ENCODE assay signal across 25 cellular contexts in the genomic region with DNA sequence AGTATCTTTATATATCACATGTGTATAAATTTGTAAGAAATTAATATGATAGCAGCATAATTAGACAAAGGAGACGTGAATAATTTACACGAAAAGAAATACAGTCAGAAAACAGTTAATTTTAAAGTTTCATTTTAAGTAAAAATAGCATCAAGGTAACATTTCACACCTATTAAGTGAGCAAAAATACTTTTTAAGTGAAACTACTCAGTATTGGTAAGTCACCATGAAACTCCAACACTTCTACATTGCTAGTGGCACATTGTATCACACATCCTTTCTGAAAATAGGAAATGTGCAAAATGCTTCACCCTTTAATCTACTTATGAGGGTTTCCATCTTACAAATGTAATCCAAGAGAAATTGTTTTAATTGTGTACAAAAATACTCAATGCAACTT.
"Had no signal": no experiment of that assay in that cellular context is flagged by ENCODE, and none has a peak within 500 bp of the region (broad histone marks: within the 10 kb centered on the region; RNA-seq: fewer than 3 reads in every experiment).

No MANE protein-coding gene starts in this region.

- H3K9me3 ChIP-seq: ascending aorta, body of pancreas had no signal

- H3K27me3 ChIP-seq: ascending aorta, body of pancreas had no signal

- H3K4me1 ChIP-seq: body of pancreas had no signal

- ATAC-seq: activated CD8-positive, alpha-beta T cell treated with anti-CD3 and anti-CD28 coated beads, Interleukin-2, amount 10 ng/mL, durations not matched to agents 7 days and 5 days; body of pancreas; T-helper 17 cell; WTC11 had no signal

- DNase-seq: activated CD4-positive, alpha-beta T cell treated with anti-CD3 and anti-CD28 coated beads for 48 hours; activated CD4-positive, alpha-beta T cell treated with anti-CD3 and anti-CD28 coated beads, Interleukin-2, amount 50 U/mL, for 4 hours; activated CD4-positive, CD25-positive, alpha-beta regulatory T cell treated with anti-CD3 and anti-CD28 coated beads, Interleukin-2, amount 50 U/mL, for 72 hours; activated CD8-positive, alpha-beta memory T cell treated with anti-CD3 and anti-CD28 coated beads, Interleukin-2, amount 50 U/mL, for 48 hours; activated CD8-positive, alpha-beta T cell treated with anti-CD3 and anti-CD28 coated beads, Interleukin-2, amount 10 ng/mL, durations not matched to agents 7 days and 5 days; activated naive CD4-positive, alpha-beta T cell treated with anti-CD3 and anti-CD28 coated beads, Interleukin-2, amount 50 U/mL, for 16 hours; activated T-cell treated with anti-CD3 and anti-CD28 coated beads, Interleukin-2, amount 50 U/mL, for 1 hour; body of pancreas; central memory CD4-positive, alpha-beta T cell; MV-4-11; NCI-H1092 treated with DMSO at 0.1 percent for 48 hours; NCI-H1417 treated with DMSO at 0.1 percent for 48 hours; NCI-H1694; NCI-H2029; NCI-H2107; NCI-H2171 treated with DMSO at 0.1 percent for 48 hours; NCI-H526; NCI-H774; SHP77 treated with DMSO at 0.1 percent for 48 hours; T-helper 17 cell; T-helper 9 cell had no signal

- FAIRE-seq: bronchial epithelial cell, RCC 7860 had no signal

- H3K4me3 Mint-ChIP-seq: activated CD8-positive, alpha-beta T cell treated with anti-CD3 and anti-CD28 coated beads, Interleukin-2, amount 10 ng/mL, durations not matched to agents 7 days and 5 days; T-helper 17 cell; WTC11 had no signal

- H3K27me3 Mint-ChIP-seq: T-helper 17 cell had no signal

- H3K27ac Mint-ChIP-seq: activated CD8-positive, alpha-beta T cell treated with anti-CD3 and anti-CD28 coated beads, Interleukin-2, amount 10 ng/mL, durations not matched to agents 7 days and 5 days; WTC11 had no signal

- H3K4me3 ChIP-seq: ascending aorta, body of pancreas had no signal

- H3K27ac ChIP-seq: ascending aorta, body of pancreas had no signal
